In genomic region chr1:23790696-23791433, GRCh38 we compare ENCODE assay signal across 8 cellular contexts. TPM values are rescaled to one million over a fixed set of nuclear protein-coding genes. Genes with fewer than 3 reads are reported as not detected.
DNase-seq lines count a peak whose midpoint lies in the region; ATAC-seq and TF ChIP-seq lines count a peak whose summit lies in the region.

LYPLA2 (plus strand) TSS chr1:23791145; CDS start chr1:23792683, 1,538 bp downstream.

- no peaks in the 10 kb centered on the region for H3K27me3 Mint-ChIP-seq in activated CD4-positive, alpha-beta T cell treated with anti-CD3 and anti-CD28 coated beads, Interleukin-2, amount 10 ng/mL, durations not matched to agents 7 days and 5 days

- ATAC-seq in GM18907 (IDR thresholded peaks at IDR 0.05; ENCODE audit: unreplicated experiment) (peak; percentile 66), HG03196 (IDR thresholded peaks at IDR 0.05; ENCODE audit: unreplicated experiment) (peak; percentile 53)

- no peaks in the 10 kb centered on the region for H3K9me3 Mint-ChIP-seq in activated CD4-positive, alpha-beta T cell treated with anti-CD3 and anti-CD28 coated beads, Interleukin-2, amount 10 ng/mL, durations not matched to agents 7 days and 5 days

- peak within 1 kb of the TSS; percentile 99 for H3K4me3 Mint-ChIP-seq in activated CD4-positive, alpha-beta T cell treated with anti-CD3 and anti-CD28 coated beads, Interleukin-2, amount 10 ng/mL, durations not matched to agents 7 days and 5 days

- CTCF ChIA-PET in activated CD4-positive, alpha-beta T cell treated with anti-CD3 and anti-CD28 coated beads, Interleukin-2, amount 10 ng/mL, durations not matched to agents 7 days and 5 days (lab: Charles Lee) = interaction anchor here (0.7 to 1.5 kb wide), 7 partner anchors 12 to 251 kb away, joined by 3 to 9 read pairs (median 3); partner anchors contain the start of gene PITHD1

- DNase-seq in AG08396 (ENCODE audit: low spot score) (peak; percentile 90), NCI-H524 (lab: John Stamatoyannopoulos, UW) (peak; percentile 70 to 78), coronary artery (ENCODE audit: low spot score) (peak; percentile 94), left kidney (ENCODE audit: low read depth, low spot score) (peak; percentile 97)
- DNase-seq in activated CD4-positive, alpha-beta T cell treated with anti-CD3 and anti-CD28 coated beads, Interleukin-2, amount 10 ng/mL, durations not matched to agents 7 days and 5 days = peak; percentile 91
- peak; percentile 89 for DNase-seq in stimulated activated CD4-positive, alpha-beta T cell treated with anti-CD3 and anti-CD28 coated beads, Interleukin-1b, Interleukin-23, amount 100 ng/mL, for 48 hours

- POLR2A ChIA-PET in activated CD4-positive, alpha-beta T cell treated with anti-CD3 and anti-CD28 coated beads, Interleukin-2, amount 10 ng/mL, durations not matched to agents 7 days and 5 days (lab: Charles Lee) = interaction anchor here (1.5 kb wide), 1 partner anchor 13 kb away, joined by 3 read pairs; the partner anchor contains the start of gene PITHD1

- peak within 1 kb of the TSS; percentile 98 for H3K27ac Mint-ChIP-seq in activated CD4-positive, alpha-beta T cell treated with anti-CD3 and anti-CD28 coated beads, Interleukin-2, amount 10 ng/mL, durations not matched to agents 7 days and 5 days

- H3K27ac ChIP-seq in coronary artery = peak within 1 kb of the TSS; percentile 29 to 84

- TF ChIP-seq CTCF in coronary artery (IDR thresholded peaks at IDR 0.05) = no peak

- H3K36me3 Mint-ChIP-seq in activated CD4-positive, alpha-beta T cell treated with anti-CD3 and anti-CD28 coated beads, Interleukin-2, amount 10 ng/mL, durations not matched to agents 7 days and 5 days (ENCODE audit: low read depth) = peaks cover 38% of the 10 kb centered on the region

- peak within 1 kb of the TSS; percentile 88 for H3K4me3 ChIP-seq in coronary artery

- H3K4me1 Mint-ChIP-seq in activated CD4-positive, alpha-beta T cell treated with anti-CD3 and anti-CD28 coated beads, Interleukin-2, amount 10 ng/mL, durations not matched to agents 7 days and 5 days = peaks cover 29% of the 10 kb centered on the region

RNA-seq across cellular contexts. Expression of gene LYPLA2, which starts in this region (rescaled TPM):
- 10 to 100 TPM; 73.2 to 75.9 TPM for total RNA-seq in activated CD4-positive, alpha-beta T cell treated with anti-CD3 and anti-CD28 coated beads, Interleukin-2, amount 10 ng/mL, durations not matched to agents 7 days and 5 days

Comparison
In these comparisons a context has a peak if more than half of its experiments do, and no peak if none do; other contexts are left out.
1. Peak in every context shown above with its lines: DNase-seq, ATAC-seq, H3K4me3 ChIP-seq and H3K27ac ChIP-seq.